15 cellular contexts compared by ENCODE assay signal in the genomic region with DNA sequence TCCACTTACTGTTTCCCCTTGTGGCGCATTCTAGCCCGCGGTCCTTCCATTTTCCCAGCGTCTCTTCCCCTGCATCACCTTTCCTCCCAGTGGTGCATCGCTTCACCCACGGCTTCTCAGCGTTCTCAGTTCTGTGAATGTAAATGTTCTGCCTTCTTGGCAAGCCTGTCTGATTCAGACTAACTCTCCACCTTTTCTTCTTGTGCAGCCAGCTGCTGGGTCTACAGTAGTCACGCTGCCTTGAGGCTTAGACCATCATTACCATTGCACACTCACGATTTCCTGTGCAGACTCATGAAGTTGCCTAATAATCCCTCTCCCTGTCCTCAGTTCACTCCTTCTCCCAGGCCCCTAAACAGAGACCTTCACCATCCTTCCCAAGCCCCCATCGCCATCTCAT.
DNase-seq lines count a peak whose midpoint lies in the region; ATAC-seq and TF ChIP-seq lines count a peak whose summit lies in the region.
"Had no signal": no experiment of that assay in that cellular context is flagged by ENCODE, and none has a peak within 500 bp of the region (broad histone marks: within the 10 kb centered on the region; RNA-seq: fewer than 3 reads in every experiment).

No MANE protein-coding gene starts in this region.

- no peak overlapping the region for H2AFZ ChIP-seq in fibroblast of lung (ENCODE audit: low read length)

- no peaks in the 10 kb centered on the region for H4K20me1 ChIP-seq in fibroblast of lung (ENCODE audit: control insufficient read depth, extremely low read depth, insufficient read depth, low read length)

- ATAC-seq in RWPE2 (ENCODE audit: low read depth) (peak; percentile 76), HG03460 (IDR thresholded peaks at IDR 0.05; ENCODE audit: unreplicated experiment) (no peak)

- no peak overlapping the region for H3K4me2 ChIP-seq in fibroblast of lung (ENCODE audit: extremely low read depth, insufficient read depth, low read length)

- H3K36me3 ChIP-seq in RWPE2 (ENCODE audit: low read depth): peaks cover 55% of the 10 kb centered on the region
- peaks cover 2% of the 10 kb centered on the region for H3K36me3 ChIP-seq in fibroblast of lung (ENCODE audit: control insufficient read depth, insufficient read depth, low read length)
- peaks cover 0 to 9% (median 8%) of the 10 kb centered on the region in 5 donors for H3K36me3 ChIP-seq in subcutaneous abdominal adipose tissue (ENCODE audit: control insufficient read depth in 5 of 5, insufficient read depth in 5 of 5, low read length in 5 of 5)

- H3K27ac ChIP-seq in RWPE2 (ENCODE audit: poor library complexity, severe bottlenecking) (peak overlapping the region; percentile 71), fibroblast of lung (ENCODE audit: insufficient read depth, low read length) (no peak overlapping the region), subcutaneous abdominal adipose tissue (ENCODE audit: low read depth, low read length) (peak overlapping the region; percentile 96)

- H3K4me1 ChIP-seq in RWPE2 (ENCODE audit: insufficient read depth, poor library complexity, severe bottlenecking) (peaks cover 43% of the 10 kb centered on the region), fibroblast of lung (ENCODE audit: control insufficient read depth, extremely low read depth, insufficient read depth, low read length) (peaks cover 27% of the 10 kb centered on the region), subcutaneous abdominal adipose tissue (ENCODE audit: control insufficient read depth in 5 of 5, insufficient read depth in 5 of 5, low read length in 5 of 5) (peaks cover 13 to 50% (median 39%) of the 10 kb centered on the region in 5 donors)

- TF ChIP-seq CTCF in RWPE2 (IDR thresholded peaks at IDR 0.05; ENCODE audit: poor library complexity, severe bottlenecking) (no peak), fibroblast of lung (conservative IDR thresholded peaks at IDR 0.05 in 1 of 2, IDR thresholded peaks at IDR 0.05 in 1 of 2; ENCODE audit: low read depth in 1 of 2, low read length in 2 of 2) (no peak)

- no peaks in the 10 kb centered on the region for H3K79me2 ChIP-seq in fibroblast of lung (ENCODE audit: control insufficient read depth, insufficient read depth, low read length)

- H3K9ac ChIP-seq in fibroblast of lung (ENCODE audit: insufficient read depth, low read length) (no peak overlapping the region), subcutaneous abdominal adipose tissue (ENCODE audit: low read length in 5 of 5) (no peak overlapping the region)

- H3K27me3 ChIP-seq in RWPE2 (ENCODE audit: insufficient read depth, poor library complexity, severe bottlenecking) (no peaks in the 10 kb centered on the region), fibroblast of lung (ENCODE audit: control insufficient read depth, insufficient read depth, low read length) (no peaks in the 10 kb centered on the region), subcutaneous abdominal adipose tissue (ENCODE audit: control insufficient read depth in 5 of 5, insufficient read depth in 4 of 5, low read length in 5 of 5) (no peaks in the 10 kb centered on the region)

- H3K9me3 ChIP-seq in RWPE2 (ENCODE audit: severe bottlenecking) (no peaks in the 10 kb centered on the region), fibroblast of lung (ENCODE audit: control insufficient read depth, insufficient read depth, low read depth, low read length) (no peaks in the 10 kb centered on the region), subcutaneous abdominal adipose tissue (ENCODE audit: control insufficient read depth in 5 of 5, low read length in 5 of 5) (no peaks in the 10 kb centered on the region)

- H3K4me3 ChIP-seq in RWPE2 (ENCODE audit: severe bottlenecking) (no peak overlapping the region), fibroblast of lung (replicated peaks in 1 of 4; ENCODE audit: control extremely low read depth in 1 of 4, insufficient read depth in 1 of 4, low read depth in 3 of 4, low read length in 4 of 4) (no peak overlapping the region), subcutaneous abdominal adipose tissue (ENCODE audit: low read depth in 1 of 5, low read length in 5 of 5) (no peak overlapping the region)

- DNase-seq in SIG-M5 treated with dmso at 0.1 percent for 504 hours (lab: John Stamatoyannopoulos, UW; ENCODE audit: unreplicated experiment) (peak; percentile 44), SIG-M5 (lab: John Stamatoyannopoulos, UW) (no peak), RWPE2 (ENCODE audit: low spot score) (no peak), fibroblast of lung (ENCODE audit: low read depth in 2 of 2) (peak; percentile 82 to 87), HuH-7.5 (ENCODE audit: low spot score) (no peak), NCI-H345 treated with DMSO at 0.1 percent for 48 hours (lab: John Stamatoyannopoulos, UW; ENCODE audit: unreplicated experiment) (no peak)
- DNase-seq: 8988T; activated CD4-positive, alpha-beta T cell treated with anti-CD3 and anti-CD28 coated beads, Interleukin-2, amount 10 ng/mL, durations not matched to agents 24 days and 14 days; activated effector memory CD4-positive, alpha-beta T cell treated with Interleukin-2 at 50 U/mL for 16 hours; hypothalamus; NCI-H1092 treated with DMSO at 0.1 percent for 48 hours; NCI-H82; SW 1271 had no signal

Comparison
In these comparisons a context has a peak if more than half of its experiments do, and no peak if none do; other contexts are left out.
1. DNase-seq: peak in SIG-M5 treated with dmso at 0.1 percent for 504 hours (single experiment) and fibroblast of lung (2 of 2); none in SIG-M5 (single experiment), RWPE2 (single experiment), HuH-7.5 (single experiment) and NCI-H345 treated with DMSO at 0.1 percent for 48 hours (single experiment).